1 cellular context compared by ENCODE assay signal in the genomic region with DNA sequence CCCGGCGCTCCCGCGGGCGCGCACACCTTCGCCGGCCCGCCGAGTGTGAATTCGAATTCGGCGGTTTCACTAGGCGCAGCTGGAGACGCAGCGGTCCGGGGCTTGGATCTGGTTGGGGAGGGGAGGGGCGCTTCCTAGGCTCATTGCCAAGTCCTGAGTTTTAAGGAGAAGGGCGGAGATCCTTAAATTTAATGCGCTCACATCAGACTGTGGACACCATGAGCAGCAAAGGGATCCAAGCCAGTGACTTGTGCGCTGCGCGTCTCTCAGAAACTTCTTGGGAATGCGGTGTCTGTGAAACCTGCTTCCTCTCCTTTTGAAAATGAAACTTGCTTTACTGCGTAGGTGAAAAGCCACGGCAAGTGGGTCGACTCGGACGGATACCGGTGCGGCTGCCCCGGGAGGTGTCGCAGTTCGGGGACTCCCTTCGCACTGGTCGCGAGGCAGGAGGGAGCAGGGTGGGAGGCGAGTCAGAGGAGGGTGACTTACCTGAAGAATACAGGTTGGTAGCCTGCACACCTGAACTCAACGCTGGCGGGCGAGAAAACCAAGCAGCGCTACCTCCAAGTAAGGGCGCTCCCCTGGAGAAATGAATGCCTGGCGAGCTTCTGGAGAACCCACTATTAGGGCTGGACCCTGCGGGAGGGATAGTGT.
A peak's percentile ranks its signal among the peaks of the same experiment; 100 is the strongest.
TF ChIP-seq lines count a peak whose summit lies in the region.

No MANE protein-coding gene starts in this region.

TF ChIP-seq in K562, 482 proteins besides CTCF, POLR2A, EP300 and RAD21 (continued from another document and continues in another):
- no peak for TF ChIP-seq DLX4 (CRISPR knock-in tag; IDR thresholded peaks at IDR 0.05)
- peak; percentile 48 to 61; a peak in 3 of 4 replicates for TF ChIP-seq NRF1 (conservative IDR thresholded peaks at IDR 0.05 in 1 of 2, IDR thresholded peaks at IDR 0.05 in 1 of 2)
- no peak for TF ChIP-seq GTF2A2 (tag; IDR thresholded peaks at IDR 0.05)
- TF ChIP-seq PHB2 (IDR thresholded peaks at IDR 0.05; ENCODE audit: low read depth) = no peak
- TF ChIP-seq ZNF354B (CRISPR knock-in tag; IDR thresholded peaks at IDR 0.05) = no peak
- no peak for TF ChIP-seq CEBPB (tag; IDR thresholded peaks at IDR 0.05)
- TF ChIP-seq GATAD2B (IDR thresholded peaks at IDR 0.05; ENCODE audit: borderline replicate concordance) = no peak
- no peak for TF ChIP-seq PTRF (tag; IDR thresholded peaks at IDR 0.05)
- no peak for TF ChIP-seq ZNF589 (CRISPR knock-in tag; IDR thresholded peaks at IDR 0.05; ENCODE audit: low read depth)
- no peak for TF ChIP-seq ZBTB5 (IDR thresholded peaks at IDR 0.05)
- TF ChIP-seq ZNF561 (CRISPR knock-in tag; conservative IDR thresholded peaks at IDR 0.05) = no peak
- TF ChIP-seq DACH1 (IDR thresholded peaks at IDR 0.05; ENCODE audit: partially characterized antibody) = no peak
- TF ChIP-seq PPARD (CRISPR knock-in tag; IDR thresholded peaks at IDR 0.05) = no peak
- TF ChIP-seq SMAD2 (IDR thresholded peaks at IDR 0.05; ENCODE audit: low read depth, low read length) = no peak
- no peak for TF ChIP-seq MTA1 (IDR thresholded peaks at IDR 0.05; ENCODE audit: borderline replicate concordance)
- 0 out of 2 replicates have a peak, but pooled peaks have one; percentile 34 for TF ChIP-seq MYC (IDR thresholded peaks at IDR 0.05; ENCODE audit: low read depth, low read length)
- 0 out of 2 replicates have a peak, but pooled peaks have one; percentile 5 for TF ChIP-seq MYC (CRISPR knock-in tag; IDR thresholded peaks at IDR 0.05; ENCODE audit: borderline replicate concordance, low read depth)
- TF ChIP-seq ELK3 (CRISPR knock-in tag; IDR thresholded peaks at IDR 0.05) = no peak
- TF ChIP-seq GABPB1 (CRISPR knock-in tag; IDR thresholded peaks at IDR 0.05) = 0 out of 2 replicates have a peak, but pooled peaks have one; percentile 11
- TF ChIP-seq POLR3A (IDR thresholded peaks at IDR 0.05; ENCODE audit: borderline replicate concordance, extremely low read depth, insufficient read depth, insufficient read length) = no peak
- no peak for TF ChIP-seq HOXB6 (CRISPR knock-in tag; IDR thresholded peaks at IDR 0.05; ENCODE audit: borderline replicate concordance)
- TF ChIP-seq POLR2AphosphoS5 (IDR thresholded peaks at IDR 0.05; ENCODE audit: control insufficient read depth, insufficient read depth, low read depth, low read length) = no peak
- TF ChIP-seq, protein P1, sequence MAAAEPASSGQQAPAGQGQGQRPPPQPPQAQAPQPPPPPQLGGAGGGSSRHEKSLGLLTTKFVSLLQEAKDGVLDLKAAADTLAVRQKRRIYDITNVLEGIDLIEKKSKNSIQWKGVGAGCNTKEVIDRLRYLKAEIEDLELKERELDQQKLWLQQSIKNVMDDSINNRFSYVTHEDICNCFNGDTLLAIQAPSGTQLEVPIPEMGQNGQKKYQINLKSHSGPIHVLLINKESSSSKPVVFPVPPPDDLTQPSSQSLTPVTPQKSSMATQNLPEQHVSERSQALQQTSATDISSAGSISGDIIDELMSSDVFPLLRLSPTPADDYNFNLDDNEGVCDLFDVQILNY (CRISPR knock-in tag; IDR thresholded peaks at IDR 0.05) = no peak
- no peak for TF ChIP-seq ZNF197 (CRISPR knock-in tag; IDR thresholded peaks at IDR 0.05; ENCODE audit: low read depth)
- TF ChIP-seq CAMTA2 (CRISPR knock-in tag; conservative IDR thresholded peaks at IDR 0.05) = no peak
- TF ChIP-seq KLF16 (IDR thresholded peaks at IDR 0.05) = no peak
- peak; percentile 89; the same call in 1 of the 2 replicates for TF ChIP-seq ZSCAN29 (IDR thresholded peaks at IDR 0.05)
- no peak for TF ChIP-seq HSF4 (CRISPR knock-in tag; IDR thresholded peaks at IDR 0.05; ENCODE audit: borderline replicate concordance)
- no peak for TF ChIP-seq KDM4B (IDR thresholded peaks at IDR 0.05; ENCODE audit: borderline replicate concordance in 2 of 2, low read depth in 1 of 2)
- TF ChIP-seq TOE1 (IDR thresholded peaks at IDR 0.05; ENCODE audit: borderline replicate concordance) = no peak
- TF ChIP-seq TOE1 (CRISPR knock-in tag; IDR thresholded peaks at IDR 0.05; ENCODE audit: borderline replicate concordance, low read depth) = no peak
- TF ChIP-seq FOXP4 (CRISPR knock-in tag; IDR thresholded peaks at IDR 0.05; ENCODE audit: borderline replicate concordance) = no peak
- TF ChIP-seq XRCC3 (IDR thresholded peaks at IDR 0.05) = no peak
- no peak for TF ChIP-seq PHB (CRISPR knock-in tag; IDR thresholded peaks at IDR 0.05)
- TF ChIP-seq RBBP5 (IDR thresholded peaks at IDR 0.05; ENCODE audit: borderline replicate concordance, insufficient read depth, low read length, poor library complexity, severe bottlenecking) = peak; percentile 68
- TF ChIP-seq CHD7 (IDR thresholded peaks at IDR 0.05; ENCODE audit: low read depth, low read length) = peak; percentile 62
- TF ChIP-seq SFPQ (IDR thresholded peaks at IDR 0.05; ENCODE audit: low read depth, low read length) = no peak
- TF ChIP-seq ZNF79 (CRISPR knock-in tag; IDR thresholded peaks at IDR 0.05; ENCODE audit: low read depth) = no peak
- no peak for TF ChIP-seq SIX5 (IDR thresholded peaks at IDR 0.05; ENCODE audit: borderline replicate concordance in 1 of 2, insufficient read depth in 1 of 2, low read depth in 1 of 2, low read length in 2 of 2)
- no peak for TF ChIP-seq ZKSCAN1 (IDR thresholded peaks at IDR 0.05; ENCODE audit: low read depth, low read length)
- peak; percentile 98 for TF ChIP-seq NFATC3 (IDR thresholded peaks at IDR 0.05)
